ENCODE assay signal across 1 cellular context in the genomic region with DNA sequence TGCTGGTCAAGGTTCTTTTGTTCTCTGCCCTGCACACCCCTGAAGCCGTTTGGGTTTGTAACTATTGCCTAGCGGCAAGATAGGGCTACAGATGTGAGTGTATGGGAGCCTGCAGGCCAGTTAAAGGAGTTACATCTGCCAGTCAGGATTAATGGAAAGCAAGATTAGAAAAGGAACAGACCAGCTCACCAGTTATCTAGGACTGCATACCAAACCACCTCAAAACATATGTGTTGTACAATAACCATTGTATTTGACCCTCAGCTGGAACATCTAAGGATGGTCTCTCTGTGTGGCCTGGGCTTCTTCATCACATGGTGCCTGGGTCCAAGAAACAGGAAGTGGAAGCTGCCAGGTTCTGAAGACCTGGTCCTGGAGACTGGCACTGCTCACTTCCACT.
TF ChIP-seq lines count a peak whose summit lies in the region.

No MANE protein-coding gene starts in this region.

TF ChIP-seq in HCT116, 20 proteins besides CTCF, POLR2A, EP300 and RAD21 (continued from another document):
- TF ChIP-seq, protein P1, sequence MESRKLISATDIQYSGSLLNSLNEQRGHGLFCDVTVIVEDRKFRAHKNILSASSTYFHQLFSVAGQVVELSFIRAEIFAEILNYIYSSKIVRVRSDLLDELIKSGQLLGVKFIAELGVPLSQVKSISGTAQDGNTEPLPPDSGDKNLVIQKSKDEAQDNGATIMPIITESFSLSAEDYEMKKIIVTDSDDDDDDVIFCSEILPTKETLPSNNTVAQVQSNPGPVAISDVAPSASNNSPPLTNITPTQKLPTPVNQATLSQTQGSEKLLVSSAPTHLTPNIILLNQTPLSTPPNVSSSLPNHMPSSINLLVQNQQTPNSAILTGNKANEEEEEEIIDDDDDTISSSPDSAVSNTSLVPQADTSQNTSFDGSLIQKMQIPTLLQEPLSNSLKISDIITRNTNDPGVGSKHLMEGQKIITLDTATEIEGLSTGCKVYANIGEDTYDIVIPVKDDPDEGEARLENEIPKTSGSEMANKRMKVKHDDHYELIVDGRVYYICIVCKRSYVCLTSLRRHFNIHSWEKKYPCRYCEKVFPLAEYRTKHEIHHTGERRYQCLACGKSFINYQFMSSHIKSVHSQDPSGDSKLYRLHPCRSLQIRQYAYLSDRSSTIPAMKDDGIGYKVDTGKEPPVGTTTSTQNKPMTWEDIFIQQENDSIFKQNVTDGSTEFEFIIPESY (IDR thresholded peaks at IDR 0.05; ENCODE audit: extremely low read depth, insufficient replicate concordance, low read length): no peak
- TF ChIP-seq EGR1 (IDR thresholded peaks at IDR 0.05; ENCODE audit: low read depth): no peak
- TF ChIP-seq EZH2 (IDR thresholded peaks at IDR 0.05): no peak
- TF ChIP-seq ATF3 (IDR thresholded peaks at IDR 0.05): no peak
